ENCODE assay signal across 15 cellular contexts in the genomic region with DNA sequence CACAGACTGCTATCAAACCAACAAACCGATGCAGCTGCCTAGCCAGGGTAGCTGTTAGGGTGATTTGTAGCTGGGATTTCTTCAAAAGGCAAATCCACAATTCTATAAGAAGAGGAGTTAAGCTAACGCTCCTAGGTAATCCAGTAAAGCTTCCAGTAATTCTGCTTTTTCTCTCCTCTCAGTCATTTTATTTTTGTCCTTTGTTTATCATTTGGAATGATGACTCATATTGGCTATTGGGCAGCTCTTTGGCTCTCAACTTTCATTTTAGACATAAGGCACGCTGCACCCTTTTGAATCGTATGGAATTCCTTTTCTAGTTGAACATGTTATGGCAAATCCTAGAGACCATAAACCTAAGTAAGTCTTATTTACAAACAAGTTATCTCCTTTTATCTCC. TPM values are rescaled to one million over a fixed set of nuclear protein-coding genes. Genes with fewer than 3 reads are reported as not detected.
A peak's percentile ranks its signal among the peaks of the same experiment; 100 is the strongest.
DNase-seq lines count a peak whose midpoint lies in the region; ATAC-seq and TF ChIP-seq lines count a peak whose summit lies in the region.
"Had no signal": no experiment of that assay in that cellular context is flagged by ENCODE, and none has a peak within 500 bp of the region (broad histone marks: within the 10 kb centered on the region; RNA-seq: fewer than 3 reads in every experiment).

No MANE protein-coding gene starts in this region.

- H3F3A ChIP-seq in SK-N-SH (replicated peaks; ENCODE audit: insufficient read depth), result no peaks in the 10 kb centered on the region

- no TSS peak for BruUV-seq in HCT116 (replicated peaks; lab: Mats Ljungman, UMichigan)

- H3K4me1 ChIP-seq in HCT116 (ENCODE audit: control insufficient read depth in 1 of 2, insufficient read depth in 2 of 2, low read length in 2 of 2) (peaks cover 10 to 12% of the 10 kb centered on the region in 2 experiments), SK-N-SH (ENCODE audit: control insufficient read depth in 1 of 2, insufficient read depth in 2 of 2, low read depth in 1 of 2, low read length in 1 of 2) (no peaks in the 10 kb centered on the region; a peak in 1 of 4 replicates), stomach smooth muscle (ENCODE audit: control insufficient read depth, insufficient read depth, low read length) (peaks cover 4% of the 10 kb centered on the region)

- CTCF ChIA-PET in HCT116 (lab: Charles Lee) (no interaction called here), SK-N-SH (lab: Yijun Ruan, JAX) (interaction anchor here (1.1 kb wide), 1 partner anchor 68 kb away, joined by 3 read pairs; no protein-coding TSS in a partner anchor)

- H2AFZ ChIP-seq in HCT116 (ENCODE audit: low read depth, low read length, poor library complexity, severe bottlenecking), result no peak overlapping the region
- H2AFZ ChIP-seq in SK-N-SH (ENCODE audit: low read depth), result peak overlapping the region; percentile 33; the same call in 1 of the 2 replicates

- no peak for DNase-seq in HCT116 (ENCODE audit: low read depth, low spot score)
- DNase-seq in SK-N-SH, result no peak
- peak; percentile 20 for DNase-seq in fibroblast of gingiva (ENCODE audit: low read depth)
- DNase-seq in GM19240 (ENCODE audit: insufficient read length, low spot score), result no peak
- no peak for DNase-seq in kidney glomerular epithelial cell (lab: John Stamatoyannopoulos, UW)
- DNase-seq: activated CD4-positive, alpha-beta T cell treated with anti-CD3 and anti-CD28 coated beads for 48 hours; activated T-cell treated with anti-CD3 and anti-CD28 coated beads, Interleukin-2, amount 50 U/mL, for 24 hours; CD8-positive, alpha-beta memory T cell; left cardiac atrium; naive thymus-derived CD8-positive, alpha-beta T cell; stimulated activated naive CD8-positive, alpha-beta T cell treated with anti-CD3 and anti-CD28 coated beads, Interleukin-15, Interleukin-2, amounts not matched to agents 100 U/mL and 50 U/mL, for 24 hours had no signal

- H3K9me2 ChIP-seq in HCT116 (ENCODE audit: insufficient read depth), result no peaks in the 10 kb centered on the region
- no peaks in the 10 kb centered on the region for H3K9me2 ChIP-seq in SK-N-SH

- RAD21 ChIA-PET in HCT116 (lab: Charles Lee; ENCODE audit: low non-redundant PET in 1 of 2, low total read pairs in 2 of 2, uncharacterized antibody in 2 of 2, unreplicated experiment in 2 of 2), result no interaction called here

- no peaks in the 10 kb centered on the region for H4K20me1 ChIP-seq in HCT116 (ENCODE audit: insufficient read depth)
- H4K20me1 ChIP-seq in SK-N-SH (ENCODE audit: insufficient read depth), result no peaks in the 10 kb centered on the region

- TF ChIP-seq RAD21 in HCT116 (IDR thresholded peaks at IDR 0.05; ENCODE audit: low read depth) (no peak), SK-N-SH (IDR thresholded peaks at IDR 0.05; ENCODE audit: low read length) (no peak)

- H3K27ac ChIP-seq in HCT116 (ENCODE audit: low read depth, low read length), result no peak overlapping the region
- no peak overlapping the region for H3K27ac ChIP-seq in SK-N-SH (ENCODE audit: low read depth in 2 of 2, low read length in 1 of 2)
- no peak overlapping the region for H3K27ac ChIP-seq in stomach smooth muscle (ENCODE audit: low read length)

- no peak for TF ChIP-seq EP300 in SK-N-SH (IDR thresholded peaks at IDR 0.05; ENCODE audit: borderline replicate concordance in 1 of 2, low read depth in 1 of 2, low read length in 1 of 2)

- H3K4me2 ChIP-seq in HCT116 (ENCODE audit: low read length) (peak overlapping the region; percentile 36), SK-N-SH (peak overlapping the region; percentile 18; the same call in 1 of the 2 replicates)

- H3K79me2 ChIP-seq in HCT116 (ENCODE audit: insufficient read depth, low read length) (no peaks in the 10 kb centered on the region), SK-N-SH (ENCODE audit: insufficient read depth) (no peaks in the 10 kb centered on the region)

- intact Hi-C loops in HCT116 (cut with micrococcal nuclease), result no loop called here

- ATAC-seq in HCT116, result no peak
- no peak for ATAC-seq in GM21786 (IDR thresholded peaks at IDR 0.05; ENCODE audit: unreplicated experiment)
- ATAC-seq: left cardiac atrium; naive thymus-derived CD8-positive, alpha-beta T cell; stimulated activated naive CD8-positive, alpha-beta T cell treated with anti-CD3 and anti-CD28 coated beads, Interleukin-15, Interleukin-2, amounts not matched to agents 100 U/mL and 50 U/mL, for 24 hours had no signal

- 62% methylated on average over 4 of the region's 4 CpGs for WGBS in SK-N-SH (ENCODE audit: low lambda C conversion rate)

- H3K9me3 ChIP-seq in HCT116 (ENCODE audit: control insufficient read depth in 1 of 2, insufficient read depth in 1 of 2, low read depth in 1 of 2, low read length in 2 of 2) (no peaks in the 10 kb centered on the region), SK-N-SH (no peaks in the 10 kb centered on the region), stomach smooth muscle (ENCODE audit: control insufficient read depth in 2 of 2, low read length in 2 of 2) (no peaks in the 10 kb centered on the region)

- H3K27me3 ChIP-seq in HCT116 (ENCODE audit: insufficient read depth, low read length), result no peaks in the 10 kb centered on the region
- no peaks in the 10 kb centered on the region for H3K27me3 ChIP-seq in SK-N-SH (ENCODE audit: insufficient read depth)
- H3K27me3 ChIP-seq in stomach smooth muscle (ENCODE audit: control insufficient read depth in 1 of 2, insufficient read depth in 2 of 2, low read length in 2 of 2), result no peaks in the 10 kb centered on the region

- TF ChIP-seq CTCF in HCT116 (IDR thresholded peaks at IDR 0.05 in 2 of 3, conservative IDR thresholded peaks at IDR 0.05 in 1 of 3; ENCODE audit: borderline replicate concordance in 1 of 3, insufficient read depth in 1 of 3, low read depth in 2 of 3, low read length in 2 of 3) (no peak), SK-N-SH (IDR thresholded peaks at IDR 0.05) (no peak)

- H3K4me3 ChIP-seq in HCT116 (replicated peaks in 1 of 2; ENCODE audit: low read depth in 1 of 2, low read length in 2 of 2), result no peak overlapping the region
- no peak overlapping the region for H3K4me3 ChIP-seq in SK-N-SH (ENCODE audit: low read depth in 2 of 2, low read length in 1 of 2)
- H3K4me3 ChIP-seq in stomach smooth muscle (ENCODE audit: low read length in 2 of 2), result peak overlapping the region; percentile 50 to 51

- no peak for TF ChIP-seq POLR2A in HCT116 (IDR thresholded peaks at IDR 0.05; ENCODE audit: borderline replicate concordance, extremely low read depth, insufficient read depth, insufficient read length)

- POLR2A ChIA-PET in HCT116 (lab: Charles Lee) (no interaction called here), SK-N-SH (lab: Yijun Ruan, JAX) (no interaction called here)

- H3K36me3 ChIP-seq in HCT116 (ENCODE audit: control insufficient read depth in 1 of 2, insufficient read depth in 2 of 2, low read length in 2 of 2), result no peaks in the 10 kb centered on the region
- H3K36me3 ChIP-seq in SK-N-SH (replicated peaks in 1 of 2; ENCODE audit: control insufficient read depth in 1 of 2, insufficient read depth in 2 of 2, low read length in 1 of 2), result no peaks in the 10 kb centered on the region
- no peaks in the 10 kb centered on the region for H3K36me3 ChIP-seq in stomach smooth muscle (ENCODE audit: control insufficient read depth in 2 of 2, insufficient read depth in 2 of 2, low read length in 2 of 2)

- no peak overlapping the region for H3K9ac ChIP-seq in HCT116 (ENCODE audit: low read length)
- H3K9ac ChIP-seq in SK-N-SH, result no peak overlapping the region
- peak overlapping the region; percentile 23 to 30 for H3K9ac ChIP-seq in stomach smooth muscle (ENCODE audit: low read length in 2 of 2)

TF ChIP-seq in HCT116, 20 proteins besides CTCF, POLR2A, EP300 and RAD21 (continues in another document):
- no peak for TF ChIP-seq ZFX (IDR thresholded peaks at IDR 0.05)
- no peak for TF ChIP-seq POLR2AphosphoS5 (IDR thresholded peaks at IDR 0.05; ENCODE audit: low read depth, low read length)
- 0 out of 2 replicates have a peak, but pooled peaks have one; percentile 29 for TF ChIP-seq CBX3 (IDR thresholded peaks at IDR 0.05; ENCODE audit: low read depth)
- TF ChIP-seq EZH2phosphoT487 (IDR thresholded peaks at IDR 0.05; ENCODE audit: borderline replicate concordance), result no peak
- TF ChIP-seq, protein P1, sequence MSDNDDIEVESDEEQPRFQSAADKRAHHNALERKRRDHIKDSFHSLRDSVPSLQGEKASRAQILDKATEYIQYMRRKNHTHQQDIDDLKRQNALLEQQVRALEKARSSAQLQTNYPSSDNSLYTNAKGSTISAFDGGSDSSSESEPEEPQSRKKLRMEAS (IDR thresholded peaks at IDR 0.05), result no peak
- TF ChIP-seq JUND (IDR thresholded peaks at IDR 0.05), result peak; percentile 48
- TF ChIP-seq CEBPB (IDR thresholded peaks at IDR 0.05; ENCODE audit: low read depth), result no peak
- no peak for TF ChIP-seq EGR1 (IDR thresholded peaks at IDR 0.05; ENCODE audit: low read depth)
- TF ChIP-seq SP1 (IDR thresholded peaks at IDR 0.05; ENCODE audit: low read depth), result no peak

TF ChIP-seq in SK-N-SH, 30 proteins besides CTCF, POLR2A, EP300 and RAD21:
- TF ChIP-seq MEF2A (IDR thresholded peaks at IDR 0.05; ENCODE audit: borderline replicate concordance, low read depth) (no peak), JUND (IDR thresholded peaks at IDR 0.05) (peak; percentile 49; the same call in 1 of the 2 replicates), FOSL2 (IDR thresholded peaks at IDR 0.05; ENCODE audit: borderline replicate concordance, low read depth) (peak; percentile 58; the same call in 1 of the 2 replicates)

RNA-seq across cellular contexts. Expression of a gene that starts 53.2 kb away (rescaled TPM):
- total RNA-seq in HCT116 (2021; ENCODE audit: unreplicated experiment), result 71.6 TPM
- polyA plus RNA-seq in HCT116 (2012), result 40.4 and 42.9 TPM in 2 replicates
- 2.5 and 2.8 TPM in 2 replicates for polyA plus RNA-seq in SK-N-SH (2012; rRNA removed)
- polyA plus RNA-seq in SK-N-SH (2012; cell fraction: cytosol; rRNA removed), result 3.3 and 3.4 TPM in 2 replicates
- 1.3 and 1.7 TPM in 2 replicates for polyA plus RNA-seq in SK-N-SH (2012; cell fraction: nucleus; rRNA removed)
- total RNA-seq: H1; naive thymus-derived CD8-positive, alpha-beta T cell; OCI-LY7 had no signal
- polyA plus RNA-seq: CD8-positive, alpha-beta memory T cell; naive thymus-derived CD8-positive, alpha-beta T cell had no signal

Comparison
In these comparisons a context has a peak if more than half of its experiments do, and no peak if none do; other contexts are left out.
1. H3K4me3 ChIP-seq: peak in stomach smooth muscle (2 of 2); none in HCT116 (0 of 2) and SK-N-SH (0 of 2).
2. H3K9ac ChIP-seq: peak in stomach smooth muscle (2 of 2); none in HCT116 (single experiment) and SK-N-SH (single experiment).